27 cellular contexts compared by ENCODE assay signal in the genomic region with DNA sequence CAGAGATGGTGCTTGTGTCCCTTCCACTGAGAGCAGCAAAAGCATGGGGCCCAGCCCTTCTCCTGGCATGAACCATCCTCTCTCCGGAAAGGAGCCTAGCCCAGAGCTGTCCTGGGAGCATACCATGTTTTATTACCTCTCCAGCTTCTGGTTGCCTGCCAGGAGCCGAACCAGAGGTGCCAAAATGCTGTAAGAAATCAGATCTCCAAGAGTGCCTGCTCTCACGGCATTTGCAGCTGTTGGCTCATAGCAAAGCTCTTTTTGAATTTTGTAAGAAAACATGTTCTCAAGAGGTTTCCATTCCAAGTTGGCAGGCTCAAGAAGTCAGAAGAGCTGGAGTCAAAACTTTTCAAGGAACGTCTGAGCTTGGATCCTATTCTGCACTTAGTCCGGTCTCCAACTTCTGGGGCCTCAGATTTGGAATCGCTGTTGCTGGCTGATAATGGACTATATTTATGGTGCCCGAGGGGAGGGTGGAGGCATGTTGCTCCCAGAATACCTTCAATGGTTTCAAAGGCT.
DNase-seq lines count a peak whose midpoint lies in the region; ATAC-seq and TF ChIP-seq lines count a peak whose summit lies in the region.
"Had no signal": no experiment of that assay in that cellular context is flagged by ENCODE, and none has a peak within 500 bp of the region (broad histone marks: within the 10 kb centered on the region; RNA-seq: fewer than 3 reads in every experiment).

No MANE protein-coding gene starts in this region.

- ATAC-seq in Right ventricle myocardium superior (ENCODE audit: poor library complexity) (peak; percentile 88), right cardiac atrium (peak; percentile 52 to 84), sciatic nerve (peak; percentile 90), GM21825 (IDR thresholded peaks at IDR 0.05; ENCODE audit: unreplicated experiment) (no peak)
- ATAC-seq: A549; activated naive CD4-positive, alpha-beta T cell treated with anti-CD3 and anti-CD28 coated beads, Interleukin-2, amount 50 U/mL, for 72 hours; left lung; stimulated activated memory B cell treated with anti-CD40 and anti-IgM and Interleukin-4, amounts not matched to agents 10 μg/mL and 1 μg/mL and 100 μg/mL, for 72 hours had no signal

- WGBS in right cardiac atrium, result 24% methylated on average over 7 of the region's 7 CpGs
- 45 to 66% (median 61%) methylated on average over 6 to 7 of the region's 7 CpGs for WGBS in stomach, 5 donors

- TF ChIP-seq POLR2A in stomach (IDR thresholded peaks at IDR 0.05), result no peak

- no peaks in the 10 kb centered on the region for H3K4me1 Mint-ChIP-seq in CD8-positive, alpha-beta memory T cell
- H3K4me1 Mint-ChIP-seq: immature natural killer cell; stimulated activated memory B cell treated with anti-CD40 and anti-IgM and Interleukin-4, amounts not matched to agents 10 μg/mL and 1 μg/mL and 100 μg/mL, for 72 hours had no signal

- CTCF ChIA-PET in CD8-positive, alpha-beta memory T cell (lab: Charles Lee), result no interaction called here

- no peaks in the 10 kb centered on the region for H3K9me3 Mint-ChIP-seq in CD8-positive, alpha-beta memory T cell
- H3K9me3 Mint-ChIP-seq: activated CD4-positive, alpha-beta memory T cell treated with anti-CD3 and anti-CD28 coated beads for 36 hours; CD4-positive, alpha-beta T cell; immature natural killer cell; stimulated activated memory B cell treated with anti-CD40 and anti-IgM and Interleukin-4, amounts not matched to agents 10 μg/mL and 1 μg/mL and 100 μg/mL, for 72 hours had no signal

- peak; percentile 80 for DNase-seq in Right ventricle myocardium superior
- no peak for DNase-seq in cardiac septum (ENCODE audit: low spot score)
- DNase-seq in right cardiac atrium, result peak; percentile 54 to 89 (median 79)
- peak; percentile 73 for DNase-seq in sciatic nerve (ENCODE audit: low spot score)
- DNase-seq in stomach, result no peak
- no peak for DNase-seq in CD8-positive, alpha-beta memory T cell
- DNase-seq in NCI-H774 (lab: John Stamatoyannopoulos, UW), result no peak
- DNase-seq: activated CD4-positive, alpha-beta memory T cell treated with anti-CD3 and anti-CD28 coated beads for 36 hours; activated CD4-positive, alpha-beta T cell treated with anti-CD3 and anti-CD28 coated beads for 1 hour; AML-193; amygdala; CD4-positive, alpha-beta T cell; immature natural killer cell; left lung; NCI-H1048; NCI-H1930; NCI-H2171 treated with DMSO at 0.1 percent for 48 hours; NCI-H510A treated with DMSO at 0.1 percent for 48 hours; NK-92 treated with Interleukin-12 subunit alpha and Interleukin-12 subunit beta, amount 100 ng/mL, for 24 hours; posterior cingulate gyrus; substantia nigra; T-helper 2 cell; upper lobe of left lung had no signal

- TF ChIP-seq CTCF in stomach (IDR thresholded peaks at IDR 0.05), result no peak

- no peak overlapping the region for H3K27ac Mint-ChIP-seq in CD8-positive, alpha-beta memory T cell
- H3K27ac Mint-ChIP-seq: activated CD4-positive, alpha-beta memory T cell treated with anti-CD3 and anti-CD28 coated beads for 36 hours; activated naive CD4-positive, alpha-beta T cell treated with anti-CD3 and anti-CD28 coated beads, Interleukin-2, amount 50 U/mL, for 72 hours; CD4-positive, alpha-beta T cell; immature natural killer cell; stimulated activated memory B cell treated with anti-CD40 and anti-IgM and Interleukin-4, amounts not matched to agents 10 μg/mL and 1 μg/mL and 100 μg/mL, for 72 hours had no signal

- no peaks in the 10 kb centered on the region for H3K36me3 Mint-ChIP-seq in CD8-positive, alpha-beta memory T cell
- H3K36me3 Mint-ChIP-seq: activated CD4-positive, alpha-beta memory T cell treated with anti-CD3 and anti-CD28 coated beads for 36 hours; activated naive CD4-positive, alpha-beta T cell treated with anti-CD3 and anti-CD28 coated beads, Interleukin-2, amount 50 U/mL, for 72 hours; immature natural killer cell; stimulated activated memory B cell treated with anti-CD40 and anti-IgM and Interleukin-4, amounts not matched to agents 10 μg/mL and 1 μg/mL and 100 μg/mL, for 72 hours had no signal

- H3K27ac ChIP-seq in right cardiac atrium (ENCODE audit: low read length) (no peak overlapping the region), stomach (no peak overlapping the region)
- no peak overlapping the region for H3K27ac ChIP-seq in CD8-positive, alpha-beta memory T cell (ENCODE audit: low read depth, low read length)
- H3K27ac ChIP-seq: A549, left lung, upper lobe of left lung had no signal

- no peak for TF ChIP-seq EP300 in stomach (IDR thresholded peaks at IDR 0.05)

- H3K4me1 ChIP-seq in right cardiac atrium (ENCODE audit: control insufficient read depth, insufficient read depth, low read length), result no peaks in the 10 kb centered on the region
- H3K4me1 ChIP-seq in stomach, result no peaks in the 10 kb centered on the region
- H3K4me1 ChIP-seq in CD8-positive, alpha-beta memory T cell (ENCODE audit: insufficient read depth, low read length), result no peaks in the 10 kb centered on the region
- H3K4me1 ChIP-seq: A549, left lung, upper lobe of left lung had no signal

- no peaks in the 10 kb centered on the region for H3K36me3 ChIP-seq in stomach
- H3K36me3 ChIP-seq in CD8-positive, alpha-beta memory T cell (ENCODE audit: insufficient read depth, low read length), result no peaks in the 10 kb centered on the region
- H3K36me3 ChIP-seq: left lung, upper lobe of left lung had no signal

- H3K27me3 ChIP-seq in right cardiac atrium (ENCODE audit: control insufficient read depth, insufficient read depth) (no peaks in the 10 kb centered on the region), stomach (no peaks in the 10 kb centered on the region)
- H3K27me3 ChIP-seq in CD8-positive, alpha-beta memory T cell (ENCODE audit: insufficient read depth, low read length, poor library complexity, severe bottlenecking), result no peaks in the 10 kb centered on the region
- H3K27me3 ChIP-seq: upper lobe of left lung had no signal

- H3K9me3 ChIP-seq in right cardiac atrium (ENCODE audit: control insufficient read depth, low read length), result no peaks in the 10 kb centered on the region
- peaks cover 0 to 6% (median 0%) of the 10 kb centered on the region in 4 donors for H3K9me3 ChIP-seq in stomach
- no peaks in the 10 kb centered on the region for H3K9me3 ChIP-seq in CD8-positive, alpha-beta memory T cell (ENCODE audit: low read length)
- H3K9me3 ChIP-seq: A549, left lung, upper lobe of left lung had no signal

- POLR2A ChIA-PET in CD8-positive, alpha-beta memory T cell (lab: Charles Lee), result no interaction called here

- peaks cover 5 to 13% of the 10 kb centered on the region in 2 donors for H3K27me3 Mint-ChIP-seq in CD8-positive, alpha-beta memory T cell
- H3K27me3 Mint-ChIP-seq: stimulated activated memory B cell treated with anti-CD40 and anti-IgM and Interleukin-4, amounts not matched to agents 10 μg/mL and 1 μg/mL and 100 μg/mL, for 72 hours had no signal

- H3K4me3 Mint-ChIP-seq in CD8-positive, alpha-beta memory T cell, result no peak overlapping the region
- H3K4me3 Mint-ChIP-seq: activated CD4-positive, alpha-beta memory T cell treated with anti-CD3 and anti-CD28 coated beads for 36 hours; CD4-positive, alpha-beta T cell; immature natural killer cell; stimulated activated memory B cell treated with anti-CD40 and anti-IgM and Interleukin-4, amounts not matched to agents 10 μg/mL and 1 μg/mL and 100 μg/mL, for 72 hours had no signal

- H3K4me3 ChIP-seq in right cardiac atrium (ENCODE audit: low read length), result no peak overlapping the region
- no peak overlapping the region for H3K4me3 ChIP-seq in stomach
- no peak overlapping the region for H3K4me3 ChIP-seq in CD8-positive, alpha-beta memory T cell (ENCODE audit: low read length)
- H3K4me3 ChIP-seq: A549, left lung, upper lobe of left lung had no signal

- intact Hi-C loops in Right ventricle myocardium superior (cut with DNase I) (no loop called here), cardiac septum (cut with DNase I) (no loop called here), right cardiac atrium (cut with DNase I) (no loop called here), sciatic nerve (cut with DNase I) (no loop called here), stomach (cut with DNase I; ENCODE audit: low total_unique reads) (no loop called here)

Comparison
In these comparisons a context has a peak if more than half of its experiments do, and no peak if none do; other contexts are left out.
1. DNase-seq: peak in Right ventricle myocardium superior (single experiment), right cardiac atrium (3 of 3) and sciatic nerve (single experiment); none in cardiac septum (single experiment), stomach (single experiment), CD8-positive, alpha-beta memory T cell (0 of 5) and NCI-H774 (single experiment).